In genomic region chr20:56516631-56517030, GRCh38 we compare ENCODE assay signal across 20 cellular contexts. TPM values are rescaled to one million over a fixed set of nuclear protein-coding genes. Genes with fewer than 3 reads are reported as not detected.
"Had no signal": no experiment of that assay in that cellular context is flagged by ENCODE, and none has a peak within 500 bp of the region (broad histone marks: within the 10 kb centered on the region; RNA-seq: fewer than 3 reads in every experiment).

No MANE protein-coding gene starts in this region.

- H3K4me3 ChIP-seq: body of pancreas, coronary artery, left lung, prostate gland, right lobe of liver, transverse colon had no signal

- H3K4me1 ChIP-seq: body of pancreas, left lung, prostate gland, right lobe of liver had no signal

- DNase-seq: activated CD4-positive, alpha-beta memory T cell treated with anti-CD3 and anti-CD28 coated beads for 36 hours; activated gamma-delta T cell; activated T-cell treated with anti-CD3 and anti-CD28 coated beads, Interleukin-2, amount 50 U/mL, for 4 hours; amniotic stem cell; body of pancreas; central memory CD4-positive, alpha-beta T cell; effector memory CD4-positive, alpha-beta T cell; left lung; mammary epithelial cell; occipital lobe; right lobe of liver; stimulated activated CD4-positive, alpha-beta T cell treated with anti-CD3 and anti-CD28 coated beads, Interleukin-2, amount 100 ng/mL, for 24 hours; T-helper 17 cell; transverse colon; WERI-Rb-1 had no signal

- ATAC-seq: activated T-cell treated with anti-CD3 and anti-CD28 coated beads, Interleukin-2, amount 50 U/mL, for 4 hours; body of pancreas; left lung; natural killer cell treated with Interleukin-12 subunit alpha and Interleukin-12 subunit beta and Interleukin-15 and Interleukin-18, amount 100 ng/mL, for 72 hours; right lobe of liver; stimulated activated effector memory CD8-positive, alpha-beta T cell treated with anti-CD3 and anti-CD28 coated beads, Interleukin-12 subunit alpha, Interleukin-12 subunit beta, amount 100 ng/mL, for 72 hours; T-helper 17 cell had no signal

- H3K27me3 ChIP-seq: body of pancreas, left lung, right lobe of liver, transverse colon had no signal

- H3K27ac ChIP-seq: body of pancreas, coronary artery, left lung, prostate gland, right lobe of liver, WERI-Rb-1 had no signal

- H3K9me3 ChIP-seq: prostate gland, right lobe of liver had no signal

RNA-seq across cellular contexts. Expression of gene FAM209A, which starts 7.9 kb away (rescaled TPM):
- total RNA-seq: body of pancreas, frontal cortex, occipital lobe, transverse colon had no signal
- polyA plus RNA-seq: mammary epithelial cell had no signal

RNA-seq across cellular contexts. Expression of gene FAM209B, which starts 16.4 kb away (rescaled TPM):
- total RNA-seq: body of pancreas, frontal cortex, mammary epithelial cell, occipital lobe had no signal
